ENCODE assay signal across 18 cellular contexts in genomic region chr4:8287606-8288280, GRCh38. TPM values are rescaled to one million over a fixed set of nuclear protein-coding genes. Genes with fewer than 3 reads are reported as not detected.
A peak's percentile ranks its signal among the peaks of the same experiment; 100 is the strongest.
DNase-seq lines count a peak whose midpoint lies in the region; ATAC-seq and TF ChIP-seq lines count a peak whose summit lies in the region.
"Had no signal": no experiment of that assay in that cellular context is flagged by ENCODE, and none has a peak within 500 bp of the region (broad histone marks: within the 10 kb centered on the region; RNA-seq: fewer than 3 reads in every experiment).

No MANE protein-coding gene starts in this region.

- peaks cover 100% of the 10 kb centered on the region for H3K36me3 ChIP-seq in BLaER1
- no peaks in the 10 kb centered on the region for H3K36me3 ChIP-seq in IMR-90 (ENCODE audit: control insufficient read depth, insufficient read depth, low read length)
- no peaks in the 10 kb centered on the region for H3K36me3 ChIP-seq in HAP-1 (replicated peaks)
- H3K36me3 ChIP-seq: SJSA1 had no signal

- CTCF ChIA-PET in IMR-90 (lab: Yijun Ruan, JAX): no interaction called here

- H3K56ac ChIP-seq in IMR-90 (ENCODE audit: extremely low read depth, insufficient read depth, low read length): no peak overlapping the region

- no peak overlapping the region for H3K14ac ChIP-seq in IMR-90 (replicated peaks; ENCODE audit: low read depth, low read length)

- H4K20me1 ChIP-seq in BLaER1: peaks cover 100% of the 10 kb centered on the region
- no peaks in the 10 kb centered on the region for H4K20me1 ChIP-seq in IMR-90 (ENCODE audit: insufficient read depth, low read length)

- no peak overlapping the region for H4K5ac ChIP-seq in IMR-90 (ENCODE audit: low read depth, low read length)

- peak overlapping the region; percentile 67 for H2AK9ac ChIP-seq in IMR-90 (replicated peaks; ENCODE audit: low read depth, low read length, poor library complexity)

- H3K9ac ChIP-seq in BLaER1: no peak overlapping the region
- H3K9ac ChIP-seq in IMR-90 (ENCODE audit: low read depth, low read length): no peak overlapping the region

- ATAC-seq in IMR-90 (ENCODE audit: low read depth): no peak
- ATAC-seq in left ventricle myocardium superior: no peak
- ATAC-seq: A549 had no signal

- H4K91ac ChIP-seq in IMR-90 (ENCODE audit: insufficient read depth, low read depth, low read length): no peak overlapping the region

- no peak for DNase-seq in IMR-90
- peak; percentile 18 for DNase-seq in left ventricle myocardium superior
- DNase-seq in posterior vena cava (ENCODE audit: low spot score): peak; percentile 38
- DNase-seq in HAP-1 (ENCODE audit: low spot score in 2 of 2): no peak
- DNase-seq in SW480 (ENCODE audit: low spot score): no peak
- DNase-seq in HPDE6-E6E7 (ENCODE audit: extremely low spot score): no peak
- DNase-seq: CD4-positive, alpha-beta T cell; EL; NCI-H1417; NCI-H187 treated with DMSO at 0.1 percent for 48 hours; NCI-H2171; NCI-H748 treated with DMSO at 0.1 percent for 48 hours; RPMI8226 had no signal

- no peaks in the 10 kb centered on the region for H3K79me1 ChIP-seq in IMR-90 (ENCODE audit: low read depth in 1 of 2, low read length in 2 of 2)

- no peak overlapping the region for H3K4ac ChIP-seq in IMR-90 (ENCODE audit: low read depth, low read length)

- H2BK5ac ChIP-seq in IMR-90 (ENCODE audit: low read depth, low read length, poor library complexity, severe bottlenecking): no peak overlapping the region

- H3K9me3 ChIP-seq in BLaER1: no peaks in the 10 kb centered on the region
- no peaks in the 10 kb centered on the region for H3K9me3 ChIP-seq in IMR-90 (ENCODE audit: control insufficient read depth, insufficient read depth, low read length)
- no peaks in the 10 kb centered on the region for H3K9me3 ChIP-seq in HAP-1
- H3K9me3 ChIP-seq: A549, SJSA1 had no signal

- TF ChIP-seq POLR2A in IMR-90 (IDR thresholded peaks at IDR 0.05; ENCODE audit: low read depth, low read length): no peak

- H4K8ac ChIP-seq in IMR-90 (ENCODE audit: low read depth in 2 of 2, low read length in 2 of 2): no peak overlapping the region

- H2BK15ac ChIP-seq in IMR-90 (ENCODE audit: low read depth, low read length): no peak overlapping the region

- H3K18ac ChIP-seq in IMR-90 (ENCODE audit: low read depth, low read length): no peak overlapping the region

- no peaks in the 10 kb centered on the region for H3K9me1 ChIP-seq in IMR-90 (ENCODE audit: insufficient read depth, low read length)

- intact Hi-C loops in IMR-90 (cut with micrococcal nuclease): no loop called here
- intact Hi-C loops in left ventricle myocardium superior (cut with micrococcal nuclease): no loop called here
- intact Hi-C loops in posterior vena cava (cut with DNase I): no loop called here

- H3K27ac ChIP-seq in BLaER1 (peak overlapping the region; percentile 40; the same call in 1 of the 2 replicates), IMR-90 (ENCODE audit: insufficient read depth, low read length) (no peak overlapping the region)
- H3K27ac ChIP-seq: A549, SJSA1 had no signal

- H2BK20ac ChIP-seq in IMR-90 (ENCODE audit: low read depth, low read length): no peak overlapping the region

- POLR2A ChIA-PET in IMR-90 (lab: Charles Lee; ENCODE audit: unreplicated experiment): no interaction called here

- no peak for TF ChIP-seq CTCF in IMR-90 (conservative IDR thresholded peaks at IDR 0.05; ENCODE audit: low read depth, low read length)

- no peaks in the 10 kb centered on the region for H3K27me3 ChIP-seq in BLaER1
- no peaks in the 10 kb centered on the region; the same call in 1 of the 2 replicates for H3K27me3 ChIP-seq in IMR-90 (ENCODE audit: control insufficient read depth, insufficient read depth, low read length)
- no peaks in the 10 kb centered on the region for H3K27me3 ChIP-seq in HAP-1 (ENCODE audit: low read depth)
- H3K27me3 ChIP-seq: SJSA1 had no signal

- dilution Hi-C loops in IMR-90 (cut with HindIII; ENCODE audit: low sequenced_read_pairs, unreplicated experiment): no loop called here

- no TSS peak for BruUV-seq in IMR-90 (replicated peaks; lab: Mats Ljungman, UMichigan)

- H3K4me3 ChIP-seq in BLaER1: no peak overlapping the region
- H3K4me3 ChIP-seq in IMR-90 (ENCODE audit: insufficient read depth, low read depth, low read length): no peak overlapping the region
- H3K4me3 ChIP-seq in HAP-1: no peak overlapping the region
- H3K4me3 ChIP-seq: A549, SJSA1 had no signal

- WGBS in IMR-90 (ENCODE audit: extremely low coverage in 2 of 2, insufficient read length in 1 of 2), 2 experiments: 100% methylated on average over 1 of the region's 14 CpGs; no CpG with 5 or more reads in 1 of the 2 experiments

- peak overlapping the region; percentile 97 for H3K4me2 ChIP-seq in BLaER1
- H3K4me2 ChIP-seq in IMR-90 (ENCODE audit: low read depth, low read length): no peak overlapping the region
- H3K4me2 ChIP-seq: A549 had no signal

- H2AFZ ChIP-seq in IMR-90 (replicated peaks; ENCODE audit: low read length, poor library complexity): no peak overlapping the region

- H2BK120ac ChIP-seq in IMR-90 (ENCODE audit: low read depth, low read length): no peak overlapping the region

- H3K4me1 ChIP-seq in BLaER1 (peaks cover 88% of the 10 kb centered on the region), IMR-90 (ENCODE audit: control insufficient read depth, insufficient read depth, low read length) (no peaks in the 10 kb centered on the region), HAP-1 (no peaks in the 10 kb centered on the region)
- H3K4me1 ChIP-seq: A549, SJSA1 had no signal

- TF ChIP-seq RAD21 in IMR-90 (IDR thresholded peaks at IDR 0.05; ENCODE audit: low read length): no peak

- in situ Hi-C loops in IMR-90 (cut with MboI; ENCODE audit: low sequenced_read_pairs): no loop called here
- in situ Hi-C loops in HAP-1 (cut with MboI; ENCODE audit: low sequenced_read_pairs): no loop called here

- no peak overlapping the region for H2AK5ac ChIP-seq in IMR-90 (ENCODE audit: low read depth, low read length)

- no peak overlapping the region for H3K23ac ChIP-seq in IMR-90 (ENCODE audit: low read depth, low read length)

TF ChIP-seq in IMR-90, 13 proteins besides CTCF, POLR2A, EP300 and RAD21:
- no peak for TF ChIP-seq MAFK (IDR thresholded peaks at IDR 0.05; ENCODE audit: low read depth, low read length)
- TF ChIP-seq CHD1 (IDR thresholded peaks at IDR 0.05; ENCODE audit: low read depth, low read length): no peak
- no peak for TF ChIP-seq MXI1 (IDR thresholded peaks at IDR 0.05; ENCODE audit: borderline replicate concordance, low read depth, low read length)
- TF ChIP-seq MAZ (IDR thresholded peaks at IDR 0.05; ENCODE audit: borderline replicate concordance, low read depth, low read length): no peak
- TF ChIP-seq CEBPB (IDR thresholded peaks at IDR 0.05; ENCODE audit: low read depth, low read length): no peak
- TF ChIP-seq FOS (IDR thresholded peaks at IDR 0.05; ENCODE audit: low read depth, low read length): no peak
- no peak for TF ChIP-seq SMC3 (IDR thresholded peaks at IDR 0.05; ENCODE audit: low read depth, low read length)
- no peak for TF ChIP-seq NFE2L2 (IDR thresholded peaks at IDR 0.05; ENCODE audit: low read depth, low read length)
- no peak for TF ChIP-seq RFX5 (IDR thresholded peaks at IDR 0.05; ENCODE audit: low read depth, low read length)
- TF ChIP-seq BHLHE40 (IDR thresholded peaks at IDR 0.05; ENCODE audit: low read depth, low read length): no peak
- no peak for TF ChIP-seq USF2 (IDR thresholded peaks at IDR 0.05; ENCODE audit: low read depth, low read length)
- TF ChIP-seq RCOR1 (IDR thresholded peaks at IDR 0.05; ENCODE audit: insufficient replicate concordance, low read length): no peak
- no peak for TF ChIP-seq ELK1 (IDR thresholded peaks at IDR 0.05; ENCODE audit: borderline replicate concordance, low read depth, low read length)

RNA-seq across cellular contexts. Expression of gene HTRA3, which starts 18.2 kb away (rescaled TPM):
- total RNA-seq in IMR-90 (2012; rRNA removed) (1.1 and 1.3 TPM in 2 replicates), left ventricle myocardium superior (95.6 TPM), posterior vena cava (100 to 1,000 TPM in 1 of 2 donors, 10 to 100 TPM in 1; 14.9 to 104 TPM)
- 8.9 and 9.5 TPM in 2 replicates for polyA plus RNA-seq in IMR-90 (2012; rRNA removed)
- polyA plus RNA-seq in IMR-90 (2012; cell fraction: cytosol; rRNA removed): 5.3 and 12.8 TPM in 2 replicates
- polyA plus RNA-seq in IMR-90 (2012; cell fraction: nucleus; rRNA removed; ENCODE audit: low replicate concordance): 3.7 and 5.2 TPM in 2 replicates
- total RNA-seq: CD4-positive, alpha-beta T cell; HT-29; NCI-H460 had no signal

Comparison
In these comparisons a context has a peak if more than half of its experiments do, and no peak if none do; other contexts are left out.
1. DNase-seq: peak in left ventricle myocardium superior (single experiment) and posterior vena cava (single experiment); none in IMR-90 (single experiment), HAP-1 (0 of 2), SW480 (single experiment) and HPDE6-E6E7 (single experiment).